In genomic region chr16:29645699-29646187, GRCh38 we compare ENCODE assay signal across 1 cellular context.
A peak's percentile ranks its signal among the peaks of the same experiment; 100 is the strongest.
TF ChIP-seq lines count a peak whose summit lies in the region.

No MANE protein-coding gene starts in this region.

TF ChIP-seq in HepG2, 621 proteins besides CTCF, POLR2A, EP300 and RAD21 (continued from another document):
- TF ChIP-seq ZXDC (CRISPR knock-in tag; IDR thresholded peaks at IDR 0.05) (no peak), ZNF670 (CRISPR knock-in tag; IDR thresholded peaks at IDR 0.05; ENCODE audit: borderline replicate concordance) (no peak), ATF6 (CRISPR knock-in tag; conservative IDR thresholded peaks at IDR 0.05) (no peak), NFE2L2 (IDR thresholded peaks at IDR 0.05; ENCODE audit: low read length) (no peak), HNF4A (CRISPR knock-in tag; IDR thresholded peaks at IDR 0.05) (peak; percentile 82), ZKSCAN5 (CRISPR knock-in tag; IDR thresholded peaks at IDR 0.05) (peak; percentile 90; the same call in 1 of the 2 replicates), RARA (CRISPR knock-in tag; IDR thresholded peaks at IDR 0.05) (0 out of 2 replicates have a peak, but pooled peaks have one; percentile 17), ZNF746 (CRISPR knock-in tag; IDR thresholded peaks at IDR 0.05) (no peak), SIX1 (CRISPR knock-in tag; IDR thresholded peaks at IDR 0.05; ENCODE audit: borderline replicate concordance) (0 out of 2 replicates have a peak, but pooled peaks have one; percentile 40)
